27 cellular contexts compared by ENCODE assay signal in genomic region chr10:5651086-5651764, GRCh38. TPM values are rescaled to one million over a fixed set of nuclear protein-coding genes. Genes with fewer than 3 reads are reported as not detected.
DNase-seq lines count a peak whose midpoint lies in the region; ATAC-seq and TF ChIP-seq lines count a peak whose summit lies in the region.
"Had no signal": no experiment of that assay in that cellular context is flagged by ENCODE, and none has a peak within 500 bp of the region (broad histone marks: within the 10 kb centered on the region; RNA-seq: fewer than 3 reads in every experiment).

No MANE protein-coding gene starts in this region.

- ATAC-seq in T-helper 17 cell (no peak), thoracic aorta (ENCODE audit: insufficient number of reproducible peaks, low FRiP score, low read depth) (no peak), GM21576 (IDR thresholded peaks at IDR 0.05; ENCODE audit: unreplicated experiment) (no peak), GM18861 (IDR thresholded peaks at IDR 0.05; ENCODE audit: unreplicated experiment) (no peak), GM19463 (IDR thresholded peaks at IDR 0.05; ENCODE audit: unreplicated experiment) (no peak)
- ATAC-seq: K562; stimulated activated memory B cell treated with anti-CD40 and anti-IgM and Interleukin-4, amounts not matched to agents 10 μg/mL and 1 μg/mL and 100 μg/mL, for 72 hours had no signal

- peaks cover 6 to 24% of the 10 kb centered on the region in 2 donors for H3K4me1 ChIP-seq in thoracic aorta (ENCODE audit: control insufficient read depth in 1 of 2, low read depth in 2 of 2)
- H3K4me1 ChIP-seq: prostate gland, SJSA1 had no signal

- H3K36me3 Mint-ChIP-seq in T-helper 17 cell (ENCODE audit: low read depth) (peaks cover 6% of the 10 kb centered on the region), neural crest cell (ENCODE audit: low read depth) (peaks cover 9% of the 10 kb centered on the region)

- H3K4me3 Mint-ChIP-seq in T-helper 17 cell (no peak overlapping the region), neural crest cell (no peak overlapping the region)
- H3K4me3 Mint-ChIP-seq: activated naive CD8-positive, alpha-beta T cell treated with anti-CD3 and anti-CD28 coated beads, Interleukin-2, amount 10 ng/mL, durations not matched to agents 7 days and 5 days; activated T-cell treated with anti-CD3 and anti-CD28 coated beads, Interleukin-2, amount 50 U/mL, for 24 hours; naive B cell; stimulated activated memory B cell treated with anti-CD40 and anti-IgM and Interleukin-4, amounts not matched to agents 10 μg/mL and 1 μg/mL and 100 μg/mL, for 72 hours had no signal

- peak overlapping the region; percentile 40 to 45 for H3K27ac ChIP-seq in thoracic aorta
- H3K27ac ChIP-seq: BLaER1, SJSA1 had no signal

- no peak for TF ChIP-seq CTCF in fibroblast of villous mesenchyme (IDR thresholded peaks at IDR 0.05; ENCODE audit: insufficient read depth, low read depth, low read length)
- no peak for TF ChIP-seq CTCF in neural crest cell (conservative IDR thresholded peaks at IDR 0.05)
- no peak for TF ChIP-seq CTCF in thoracic aorta (IDR thresholded peaks at IDR 0.05)

- H3K27me3 Mint-ChIP-seq in T-helper 17 cell (no peaks in the 10 kb centered on the region), neural crest cell (ENCODE audit: low read depth) (no peaks in the 10 kb centered on the region)
- H3K27me3 Mint-ChIP-seq: activated naive CD8-positive, alpha-beta T cell treated with anti-CD3 and anti-CD28 coated beads, Interleukin-2, amount 10 ng/mL, durations not matched to agents 7 days and 5 days; activated T-cell treated with anti-CD3 and anti-CD28 coated beads, Interleukin-2, amount 50 U/mL, for 24 hours; naive B cell had no signal

- H3K4me3 ChIP-seq in fibroblast of villous mesenchyme (ENCODE audit: low read depth, low read length): no peak overlapping the region
- no peak overlapping the region for H3K4me3 ChIP-seq in thoracic aorta
- H3K4me3 ChIP-seq: BLaER1, K562, prostate gland, SJSA1 had no signal

- no peaks in the 10 kb centered on the region for H3K9me3 ChIP-seq in T-helper 17 cell (ENCODE audit: control insufficient read depth, low read length, poor library complexity, severe bottlenecking)
- H3K9me3 ChIP-seq in thoracic aorta: no peaks in the 10 kb centered on the region
- H3K9me3 ChIP-seq: BLaER1, prostate gland, SJSA1 had no signal

- H3K27ac Mint-ChIP-seq in T-helper 17 cell (peak overlapping the region; percentile 47), neural crest cell (ENCODE audit: unreplicated experiment) (peak overlapping the region; percentile 19)
- H3K27ac Mint-ChIP-seq: activated T-cell treated with anti-CD3 and anti-CD28 coated beads, Interleukin-2, amount 50 U/mL, for 24 hours; stimulated activated memory B cell treated with anti-CD40 and anti-IgM and Interleukin-4, amounts not matched to agents 10 μg/mL and 1 μg/mL and 100 μg/mL, for 72 hours had no signal

- DNase-seq in T-helper 17 cell (no peak), fibroblast of villous mesenchyme (ENCODE audit: low read depth) (peak; percentile 26), neural crest cell (ENCODE audit: low read depth, low spot score) (no peak), thoracic aorta (ENCODE audit: low spot score) (no peak)
- DNase-seq: activated CD4-positive, alpha-beta T cell treated with anti-CD3 and anti-CD28 coated beads, Interleukin-2, amount 50 U/mL, for 1 hour; activated gamma-delta T cell; activated naive CD8-positive, alpha-beta T cell treated with anti-CD3 and anti-CD28 coated beads, Interleukin-2, amount 10 ng/mL, durations not matched to agents 7 days and 5 days; activated T-cell treated with anti-CD3 and anti-CD28 coated beads, Interleukin-2, amount 50 U/mL, for 24 hours; caudate nucleus; cortex of kidney; DMS153; effector memory CD4-positive, alpha-beta T cell; head of caudate nucleus; islet precursor cell; midbrain; naive B cell; NCI-H1048; NCI-H1694; nucleus accumbens had no signal

- peaks cover 28% of the 10 kb centered on the region for H3K36me3 ChIP-seq in thoracic aorta
- H3K36me3 ChIP-seq: prostate gland, SJSA1 had no signal

- H3K9me3 Mint-ChIP-seq in neural crest cell: no peaks in the 10 kb centered on the region
- H3K9me3 Mint-ChIP-seq: activated naive CD8-positive, alpha-beta T cell treated with anti-CD3 and anti-CD28 coated beads, Interleukin-2, amount 10 ng/mL, durations not matched to agents 7 days and 5 days; activated T-cell treated with anti-CD3 and anti-CD28 coated beads, Interleukin-2, amount 50 U/mL, for 24 hours; naive B cell; stimulated activated memory B cell treated with anti-CD40 and anti-IgM and Interleukin-4, amounts not matched to agents 10 μg/mL and 1 μg/mL and 100 μg/mL, for 72 hours had no signal

- no peaks in the 10 kb centered on the region for H3K27me3 ChIP-seq in thoracic aorta (replicated peaks; ENCODE audit: insufficient read depth)
- H3K27me3 ChIP-seq: BLaER1, SJSA1 had no signal

- H3K4me1 Mint-ChIP-seq in T-helper 17 cell (peaks cover 14% of the 10 kb centered on the region), neural crest cell (peaks cover 5% of the 10 kb centered on the region)

RNA-seq across cellular contexts. Expression of gene ASB13, which starts 15.2 kb away (rescaled TPM):
- total RNA-seq in T-helper 17 cell (10 to 100 TPM in 1 of 2 donors, 1 to 10 TPM in 1; 6.0 to 11.6 TPM), fibroblast of villous mesenchyme (9.1 and 15.1 TPM in 2 replicates), neural crest cell (40.8 and 41.0 TPM in 2 replicates), thoracic aorta (10 to 100 TPM; 15.8 to 16.0 TPM)

RNA-seq across cellular contexts. Expression of gene TASOR2, which starts 33.4 kb away (rescaled TPM):
- 10 to 100 TPM; 50.6 to 63.6 TPM for total RNA-seq in T-helper 17 cell
- total RNA-seq in fibroblast of villous mesenchyme: 86.3 and 122 TPM in 2 replicates
- total RNA-seq in neural crest cell: 49.1 and 49.8 TPM in 2 replicates
- 100 to 1,000 TPM in 1 of 2 donors, 10 to 100 TPM in 1; 43.9 to 123 TPM for total RNA-seq in thoracic aorta
